20 cellular contexts compared by ENCODE assay signal in genomic region chr9:113888361-113888760, GRCh38.
"Had no signal": no experiment of that assay in that cellular context is flagged by ENCODE, and none has a peak within 500 bp of the region (broad histone marks: within the 10 kb centered on the region; RNA-seq: fewer than 3 reads in every experiment).

No MANE protein-coding gene starts in this region.

- H3K9me3 ChIP-seq: gastrocnemius medialis, pancreas, right lobe of liver had no signal

- ATAC-seq: activated naive CD4-positive, alpha-beta T cell treated with anti-CD3 and anti-CD28 coated beads, Interleukin-2, amount 50 U/mL, for 72 hours; gastrocnemius medialis; left ventricle myocardium superior; naive thymus-derived CD8-positive, alpha-beta T cell; right lobe of liver; stimulated activated memory B cell treated with anti-CD40 and anti-IgM and Interleukin-4, amounts not matched to agents 10 μg/mL and 1 μg/mL and 100 μg/mL, for 72 hours had no signal

- DNase-seq: activated CD4-positive, alpha-beta T cell treated with anti-CD3 and anti-CD28 coated beads, Interleukin-2, amount 10 ng/mL, durations not matched to agents 7 days and 5 days; activated gamma-delta T cell treated with Interleukin-2 at 50 U/mL for 16 hours; activated T-cell treated with anti-CD3 and anti-CD28 coated beads for 4 hours; caudate nucleus; gastrocnemius medialis; head of caudate nucleus; kidney glomerular epithelial cell; left ventricle myocardium superior; naive thymus-derived CD8-positive, alpha-beta T cell; pancreas; right lobe of liver; stimulated activated CD4-positive, alpha-beta T cell treated with anti-CD3 and anti-CD28 coated beads, Interleukin-4, amount 100 ng/mL, for 24 hours; T-helper 1 cell; T-helper 9 cell had no signal

- H3K36me3 ChIP-seq: gastrocnemius medialis, pancreas, right lobe of liver, thoracic aorta had no signal

- H3K27ac ChIP-seq: pancreas, right lobe of liver, thoracic aorta had no signal

- H3K36me3 Mint-ChIP-seq: activated naive CD4-positive, alpha-beta T cell treated with anti-CD3 and anti-CD28 coated beads, Interleukin-2, amount 50 U/mL, for 72 hours; memory B cell; stimulated activated memory B cell treated with anti-CD40 and anti-IgM and Interleukin-4, amounts not matched to agents 10 μg/mL and 1 μg/mL and 100 μg/mL, for 72 hours had no signal

- H3K27ac Mint-ChIP-seq: activated naive CD4-positive, alpha-beta T cell treated with anti-CD3 and anti-CD28 coated beads, Interleukin-2, amount 50 U/mL, for 72 hours; activated T-helper 1 cell treated with anti-CD3 and anti-CD28 coated beads, Interleukin-12 subunit alpha, Interleukin-12 subunit beta, Interleukin-2, Interleukin-4 antibody, amounts not matched to agents 30 ng/mL and 10 ng/mL and 1 ng/mL, durations not matched to agents 14 hours and 24 hours and 36 hours; naive thymus-derived CD8-positive, alpha-beta T cell; stimulated activated memory B cell treated with anti-CD40 and anti-IgM and Interleukin-4, amounts not matched to agents 10 μg/mL and 1 μg/mL and 100 μg/mL, for 72 hours had no signal

- H3K4me3 ChIP-seq: gastrocnemius medialis, pancreas, right lobe of liver, smooth muscle cell, thoracic aorta had no signal

- H3K4me2 ChIP-seq: smooth muscle cell had no signal

- H3K4me3 Mint-ChIP-seq: activated CD4-positive, alpha-beta T cell treated with anti-CD3 and anti-CD28 coated beads, Interleukin-2, amount 10 ng/mL, durations not matched to agents 7 days and 5 days; activated T-helper 1 cell treated with anti-CD3 and anti-CD28 coated beads, Interleukin-12 subunit alpha, Interleukin-12 subunit beta, Interleukin-2, Interleukin-4 antibody, amounts not matched to agents 30 ng/mL and 10 ng/mL and 1 ng/mL, durations not matched to agents 14 hours and 24 hours and 36 hours; memory B cell; stimulated activated memory B cell treated with anti-CD40 and anti-IgM and Interleukin-4, amounts not matched to agents 10 μg/mL and 1 μg/mL and 100 μg/mL, for 72 hours had no signal

- H3K27me3 Mint-ChIP-seq: activated CD4-positive, alpha-beta T cell treated with anti-CD3 and anti-CD28 coated beads, Interleukin-2, amount 10 ng/mL, durations not matched to agents 7 days and 5 days; naive thymus-derived CD8-positive, alpha-beta T cell; stimulated activated memory B cell treated with anti-CD40 and anti-IgM and Interleukin-4, amounts not matched to agents 10 μg/mL and 1 μg/mL and 100 μg/mL, for 72 hours had no signal

- H3K27me3 ChIP-seq: gastrocnemius medialis, pancreas, right lobe of liver had no signal
